1 cellular context compared by ENCODE assay signal in the genomic region with DNA sequence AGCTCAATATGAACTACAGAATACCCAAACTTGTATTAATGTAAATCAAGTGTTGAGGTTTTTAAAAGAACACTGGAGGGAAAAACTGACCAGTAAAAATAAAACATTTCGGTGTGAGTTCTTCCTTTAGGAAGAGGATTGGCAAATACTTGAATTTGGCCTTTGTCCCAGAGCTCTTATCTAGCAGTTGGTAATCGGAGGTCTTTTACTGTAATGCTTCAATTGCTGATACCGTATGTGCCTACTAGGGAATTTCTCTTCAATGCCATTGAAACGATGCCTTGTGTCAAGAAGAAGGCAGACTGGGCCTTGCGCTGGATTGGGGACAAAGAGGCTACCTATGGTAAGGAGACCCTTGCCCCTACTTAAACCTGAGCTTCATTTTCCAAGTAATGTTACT.
TF ChIP-seq lines count a peak whose summit lies in the region.

No MANE protein-coding gene starts in this region.

TF ChIP-seq in GM12878, 131 proteins besides CTCF, POLR2A, EP300 and RAD21:
- TF ChIP-seq MTA3 (IDR thresholded peaks at IDR 0.05; ENCODE audit: borderline replicate concordance, low read length) (no peak), MYC (IDR thresholded peaks at IDR 0.05; ENCODE audit: insufficient read depth, insufficient read length, insufficient replicate concordance, low read length, severe bottlenecking) (no peak), BRCA1 (IDR thresholded peaks at IDR 0.05; ENCODE audit: low read depth, low read length) (no peak), RBBP5 (conservative IDR thresholded peaks at IDR 0.05) (no peak)
- TF ChIP-seq, protein P1, sequence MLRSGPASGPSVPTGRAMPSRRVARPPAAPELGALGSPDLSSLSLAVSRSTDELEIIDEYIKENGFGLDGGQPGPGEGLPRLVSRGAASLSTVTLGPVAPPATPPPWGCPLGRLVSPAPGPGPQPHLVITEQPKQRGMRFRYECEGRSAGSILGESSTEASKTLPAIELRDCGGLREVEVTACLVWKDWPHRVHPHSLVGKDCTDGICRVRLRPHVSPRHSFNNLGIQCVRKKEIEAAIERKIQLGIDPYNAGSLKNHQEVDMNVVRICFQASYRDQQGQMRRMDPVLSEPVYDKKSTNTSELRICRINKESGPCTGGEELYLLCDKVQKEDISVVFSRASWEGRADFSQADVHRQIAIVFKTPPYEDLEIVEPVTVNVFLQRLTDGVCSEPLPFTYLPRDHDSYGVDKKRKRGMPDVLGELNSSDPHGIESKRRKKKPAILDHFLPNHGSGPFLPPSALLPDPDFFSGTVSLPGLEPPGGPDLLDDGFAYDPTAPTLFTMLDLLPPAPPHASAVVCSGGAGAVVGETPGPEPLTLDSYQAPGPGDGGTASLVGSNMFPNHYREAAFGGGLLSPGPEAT (IDR thresholded peaks at IDR 0.05; ENCODE audit: low read depth), result no peak
- TF ChIP-seq, protein P2, sequence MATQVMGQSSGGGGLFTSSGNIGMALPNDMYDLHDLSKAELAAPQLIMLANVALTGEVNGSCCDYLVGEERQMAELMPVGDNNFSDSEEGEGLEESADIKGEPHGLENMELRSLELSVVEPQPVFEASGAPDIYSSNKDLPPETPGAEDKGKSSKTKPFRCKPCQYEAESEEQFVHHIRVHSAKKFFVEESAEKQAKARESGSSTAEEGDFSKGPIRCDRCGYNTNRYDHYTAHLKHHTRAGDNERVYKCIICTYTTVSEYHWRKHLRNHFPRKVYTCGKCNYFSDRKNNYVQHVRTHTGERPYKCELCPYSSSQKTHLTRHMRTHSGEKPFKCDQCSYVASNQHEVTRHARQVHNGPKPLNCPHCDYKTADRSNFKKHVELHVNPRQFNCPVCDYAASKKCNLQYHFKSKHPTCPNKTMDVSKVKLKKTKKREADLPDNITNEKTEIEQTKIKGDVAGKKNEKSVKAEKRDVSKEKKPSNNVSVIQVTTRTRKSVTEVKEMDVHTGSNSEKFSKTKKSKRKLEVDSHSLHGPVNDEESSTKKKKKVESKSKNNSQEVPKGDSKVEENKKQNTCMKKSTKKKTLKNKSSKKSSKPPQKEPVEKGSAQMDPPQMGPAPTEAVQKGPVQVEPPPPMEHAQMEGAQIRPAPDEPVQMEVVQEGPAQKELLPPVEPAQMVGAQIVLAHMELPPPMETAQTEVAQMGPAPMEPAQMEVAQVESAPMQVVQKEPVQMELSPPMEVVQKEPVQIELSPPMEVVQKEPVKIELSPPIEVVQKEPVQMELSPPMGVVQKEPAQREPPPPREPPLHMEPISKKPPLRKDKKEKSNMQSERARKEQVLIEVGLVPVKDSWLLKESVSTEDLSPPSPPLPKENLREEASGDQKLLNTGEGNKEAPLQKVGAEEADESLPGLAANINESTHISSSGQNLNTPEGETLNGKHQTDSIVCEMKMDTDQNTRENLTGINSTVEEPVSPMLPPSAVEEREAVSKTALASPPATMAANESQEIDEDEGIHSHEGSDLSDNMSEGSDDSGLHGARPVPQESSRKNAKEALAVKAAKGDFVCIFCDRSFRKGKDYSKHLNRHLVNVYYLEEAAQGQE (IDR thresholded peaks at IDR 0.05; ENCODE audit: low read depth, low read length), result no peak
TF ChIP-seq in GM12878: peak in this region for 0.
